In the genomic region with DNA sequence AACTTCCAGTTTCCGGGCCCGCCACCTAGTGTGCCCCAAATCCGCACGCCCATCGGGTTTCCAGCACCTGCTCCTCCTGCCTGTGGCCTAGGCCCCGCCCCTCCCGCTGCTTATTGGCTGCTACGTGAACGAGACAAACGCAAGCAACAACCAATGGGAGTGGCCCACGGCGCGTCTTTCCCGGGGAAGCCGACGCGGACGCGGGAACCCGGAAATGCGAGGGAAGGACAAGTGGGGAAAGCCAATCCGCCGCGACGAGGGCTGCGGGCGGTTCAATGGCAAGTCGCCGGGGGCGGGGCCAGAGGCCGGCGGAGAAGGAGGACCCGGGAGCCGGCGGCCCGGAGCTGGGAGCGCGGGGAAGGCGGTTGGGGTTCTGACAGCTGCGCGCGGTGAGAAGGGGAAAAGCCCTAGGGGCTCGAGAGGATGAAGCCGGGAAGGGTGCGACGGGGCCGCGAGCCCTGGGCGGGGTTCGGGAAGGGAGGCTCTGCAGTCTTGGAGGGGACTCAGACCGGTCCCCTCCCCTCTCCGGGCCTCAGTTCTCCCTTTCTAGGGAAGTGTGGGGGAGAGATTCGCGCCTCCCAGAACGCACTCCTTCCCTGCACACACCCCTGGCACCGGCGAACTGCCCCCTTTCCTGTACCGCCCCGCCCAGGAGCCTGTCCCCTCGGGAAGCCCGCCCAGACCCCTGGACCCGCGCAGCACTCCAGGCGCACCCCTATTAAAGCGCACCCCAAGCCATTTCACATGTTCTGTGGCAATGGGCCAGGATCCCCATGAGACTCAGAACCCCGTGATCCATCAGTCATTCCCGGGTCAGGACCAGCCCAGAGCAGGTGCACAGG, we compare ENCODE assay signal across 8 cellular contexts. TPM values are rescaled to one million over a fixed set of nuclear protein-coding genes. Genes with fewer than 3 reads are reported as not detected.
A peak's percentile ranks its signal among the peaks of the same experiment; 100 is the strongest.
DNase-seq lines count a peak whose midpoint lies in the region; ATAC-seq and TF ChIP-seq lines count a peak whose summit lies in the region.

A gene (plus strand): TSS at position 305 of the 842 bp plus-strand sequence. CDS start 1,696 bp downstream, outside the sequence.

- peaks cover 0 to 4% of the 10 kb centered on the region in 2 donors for H3K4me1 ChIP-seq in lung (ENCODE audit: control insufficient read depth in 2 of 2, insufficient read depth in 2 of 2, low read length in 2 of 2)

- POLR2A ChIA-PET in activated CD8-positive, alpha-beta T cell treated with anti-CD3 and anti-CD28 coated beads, Interleukin-2, amount 10 ng/mL, durations not matched to agents 7 days and 5 days (lab: Charles Lee), result interaction anchor here (0.7 kb wide), 1 partner anchor 46 kb away, joined by 3 read pairs; a partner anchor contains a TSS

- TF ChIP-seq CTCF in GM20000 (IDR thresholded peaks at IDR 0.05; ENCODE audit: extremely low read depth, missing control alignments), result no peak
- TF ChIP-seq CTCF in lung (IDR thresholded peaks at IDR 0.05; ENCODE audit: control extremely low read depth, extremely low read depth), result no peak

- DNase-seq in COLO668 (lab: John Stamatoyannopoulos, UW; ENCODE audit: unreplicated experiment) (peak; percentile 100), GM20000 (ENCODE audit: low spot score) (peak; percentile 95), HS-5 (ENCODE audit: low read depth) (peak; percentile 96), NK-92 (lab: John Stamatoyannopoulos, UW; ENCODE audit: unreplicated experiment) (peak; percentile 87), lung (ENCODE audit: low spot score) (peak; percentile 100)
- peak; percentile 100 for DNase-seq in activated CD8-positive, alpha-beta T cell treated with anti-CD3 and anti-CD28 coated beads, Interleukin-2, amount 10 ng/mL, durations not matched to agents 7 days and 5 days
- peak; percentile 100 for DNase-seq in effector CD4-positive, alpha-beta T cell
- peak; percentile 98 to 100 (median 100) for DNase-seq in stimulated activated CD4-positive, alpha-beta T cell treated with anti-CD3 and anti-CD28 coated beads, TNF-alpha, amount 100 ng/mL, for 24 hours (ENCODE audit: low read depth in 3 of 3)

- peak within 1 kb of the TSS; percentile 89 for H3K4me3 ChIP-seq in lung

- peak within 1 kb of the TSS; percentile 86 for H3K4me3 Mint-ChIP-seq in activated CD8-positive, alpha-beta T cell treated with anti-CD3 and anti-CD28 coated beads, Interleukin-2, amount 10 ng/mL, durations not matched to agents 7 days and 5 days

- peaks cover 23% of the 10 kb centered on the region for H3K36me3 Mint-ChIP-seq in activated CD8-positive, alpha-beta T cell treated with anti-CD3 and anti-CD28 coated beads, Interleukin-2, amount 10 ng/mL, durations not matched to agents 7 days and 5 days (ENCODE audit: low read depth)

- H3K27me3 ChIP-seq in lung (ENCODE audit: control insufficient read depth, insufficient read depth), result no peaks in the 10 kb centered on the region

- peak; percentile 95 for ATAC-seq in activated CD8-positive, alpha-beta T cell treated with anti-CD3 and anti-CD28 coated beads, Interleukin-2, amount 10 ng/mL, durations not matched to agents 7 days and 5 days
- peak; percentile 96 for ATAC-seq in lung (ENCODE audit: insufficient read depth, low FRiP score)

- peak within 1 kb of the TSS; percentile 58 to 82 for H3K27ac ChIP-seq in lung (ENCODE audit: low read depth in 1 of 2, low read length in 1 of 2)

- peaks cover 5 to 26% of the 10 kb centered on the region in 2 donors for H3K36me3 ChIP-seq in lung (ENCODE audit: control insufficient read depth in 2 of 2, insufficient read depth in 2 of 2, low read length in 2 of 2)

- H3K4me1 Mint-ChIP-seq in activated CD8-positive, alpha-beta T cell treated with anti-CD3 and anti-CD28 coated beads, Interleukin-2, amount 10 ng/mL, durations not matched to agents 7 days and 5 days (ENCODE audit: low read depth), result peaks cover 27% of the 10 kb centered on the region

- no peaks in the 10 kb centered on the region for H3K9me3 Mint-ChIP-seq in activated CD8-positive, alpha-beta T cell treated with anti-CD3 and anti-CD28 coated beads, Interleukin-2, amount 10 ng/mL, durations not matched to agents 7 days and 5 days (ENCODE audit: insufficient read depth)

- H3K27me3 Mint-ChIP-seq in activated CD8-positive, alpha-beta T cell treated with anti-CD3 and anti-CD28 coated beads, Interleukin-2, amount 10 ng/mL, durations not matched to agents 7 days and 5 days (ENCODE audit: low read depth), result no peaks in the 10 kb centered on the region

- peak within 1 kb of the TSS; percentile 91 for H3K27ac Mint-ChIP-seq in activated CD8-positive, alpha-beta T cell treated with anti-CD3 and anti-CD28 coated beads, Interleukin-2, amount 10 ng/mL, durations not matched to agents 7 days and 5 days

- no peaks in the 10 kb centered on the region for H3K9me3 ChIP-seq in lung (ENCODE audit: control insufficient read depth in 2 of 2, insufficient read depth in 1 of 2, low read length in 1 of 2)

- CTCF ChIA-PET in activated CD8-positive, alpha-beta T cell treated with anti-CD3 and anti-CD28 coated beads, Interleukin-2, amount 10 ng/mL, durations not matched to agents 7 days and 5 days (lab: Charles Lee), result no interaction called here

- WGBS in lung, 2 donors, result 0 to 1% methylated on average over 61 to 67 of the region's 67 CpGs

RNA-seq across cellular contexts. Expression of the gene that starts here (rescaled TPM):
- total RNA-seq in activated CD8-positive, alpha-beta T cell treated with anti-CD3 and anti-CD28 coated beads, Interleukin-2, amount 10 ng/mL, durations not matched to agents 7 days and 5 days, result 1 to 10 TPM; 4.6 to 5.2 TPM
- total RNA-seq in lung, result 10 to 100 TPM in 1 of 2 donors, 1 to 10 TPM in 1; 4.8 to 17.1 TPM
- 1 to 10 TPM; 3.5 to 9.3 TPM for polyA plus RNA-seq in lung

Comparison
In these comparisons a context has a peak if more than half of its experiments do, and no peak if none do; other contexts are left out.
1. Peak in every context shown above with its lines: DNase-seq, ATAC-seq, H3K4me3 ChIP-seq and H3K27ac ChIP-seq.